In the genomic region with DNA sequence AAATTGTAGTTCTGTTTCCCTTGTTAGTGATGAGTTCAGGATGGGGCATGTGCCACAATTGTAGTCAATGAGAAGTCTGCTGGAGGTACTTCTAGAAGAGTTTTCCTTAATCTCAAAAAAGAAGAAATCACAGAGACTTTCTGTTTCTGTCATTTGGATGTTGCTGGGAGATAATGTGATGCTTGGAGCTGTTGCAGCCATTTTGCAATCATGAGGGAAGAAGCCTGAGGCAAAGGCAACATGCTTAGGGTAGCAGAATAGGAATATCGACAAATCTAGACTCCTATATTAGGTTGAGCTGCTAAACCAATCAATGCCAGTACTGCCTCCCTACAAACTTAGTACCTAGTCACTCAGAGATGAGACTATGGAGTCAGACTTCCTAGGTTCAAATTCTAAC, we compare ENCODE assay signal across 2 cellular contexts.
TF ChIP-seq lines count a peak whose summit lies in the region.

No MANE protein-coding gene starts in this region.

TF ChIP-seq in HEK293, 187 proteins besides CTCF, POLR2A, EP300 and RAD21:
- TF ChIP-seq SETDB1 (IDR thresholded peaks at IDR 0.05; ENCODE audit: insufficient read length, low read length) (peak; percentile 61), ZNF391 (tag by site-specific recombination; IDR thresholded peaks at IDR 0.05; ENCODE audit: borderline replicate concordance, low read depth) (no peak), ZNF324 (tag by site-specific recombination; IDR thresholded peaks at IDR 0.05) (no peak), ZBTB11 (tag by site-specific recombination; conservative IDR thresholded peaks at IDR 0.05; ENCODE audit: low read depth) (no peak), ZNF174 (tag by site-specific recombination; IDR thresholded peaks at IDR 0.05) (no peak), INSM2 (tag by site-specific recombination; IDR thresholded peaks at IDR 0.05) (no peak), ZNF580 (tag by site-specific recombination; IDR thresholded peaks at IDR 0.05) (no peak)
- TF ChIP-seq, protein P1, sequence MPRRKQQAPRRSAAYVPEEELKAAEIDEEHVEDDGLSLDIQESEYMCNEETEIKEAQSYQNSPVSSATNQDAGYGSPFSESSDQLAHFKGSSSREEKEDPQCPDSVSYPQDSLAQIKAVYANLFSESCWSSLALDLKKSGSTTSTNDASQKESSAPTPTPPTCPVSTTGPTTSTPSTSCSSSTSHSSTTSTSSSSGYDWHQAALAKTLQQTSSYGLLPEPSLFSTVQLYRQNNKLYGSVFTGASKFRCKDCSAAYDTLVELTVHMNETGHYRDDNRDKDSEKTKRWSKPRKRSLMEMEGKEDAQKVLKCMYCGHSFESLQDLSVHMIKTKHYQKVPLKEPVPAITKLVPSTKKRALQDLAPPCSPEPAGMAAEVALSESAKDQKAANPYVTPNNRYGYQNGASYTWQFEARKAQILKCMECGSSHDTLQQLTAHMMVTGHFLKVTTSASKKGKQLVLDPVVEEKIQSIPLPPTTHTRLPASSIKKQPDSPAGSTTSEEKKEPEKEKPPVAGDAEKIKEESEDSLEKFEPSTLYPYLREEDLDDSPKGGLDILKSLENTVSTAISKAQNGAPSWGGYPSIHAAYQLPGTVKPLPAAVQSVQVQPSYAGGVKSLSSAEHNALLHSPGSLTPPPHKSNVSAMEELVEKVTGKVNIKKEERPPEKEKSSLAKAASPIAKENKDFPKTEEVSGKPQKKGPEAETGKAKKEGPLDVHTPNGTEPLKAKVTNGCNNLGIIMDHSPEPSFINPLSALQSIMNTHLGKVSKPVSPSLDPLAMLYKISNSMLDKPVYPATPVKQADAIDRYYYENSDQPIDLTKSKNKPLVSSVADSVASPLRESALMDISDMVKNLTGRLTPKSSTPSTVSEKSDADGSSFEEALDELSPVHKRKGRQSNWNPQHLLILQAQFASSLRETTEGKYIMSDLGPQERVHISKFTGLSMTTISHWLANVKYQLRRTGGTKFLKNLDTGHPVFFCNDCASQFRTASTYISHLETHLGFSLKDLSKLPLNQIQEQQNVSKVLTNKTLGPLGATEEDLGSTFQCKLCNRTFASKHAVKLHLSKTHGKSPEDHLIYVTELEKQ (tag by site-specific recombination; IDR thresholded peaks at IDR 0.05; ENCODE audit: borderline replicate concordance): no peak

TF ChIP-seq in H1, 55 proteins besides CTCF, POLR2A, EP300 and RAD21:
- no peak for TF ChIP-seq SAP30 (IDR thresholded peaks at IDR 0.05; ENCODE audit: insufficient read depth, insufficient replicate concordance, low read length)
- TF ChIP-seq KDM1A (IDR thresholded peaks at IDR 0.05; ENCODE audit: borderline replicate concordance, low read length): 0 out of 2 replicates have a peak, but pooled peaks have one; percentile 56
- no peak for TF ChIP-seq CBX5 (IDR thresholded peaks at IDR 0.05; ENCODE audit: low read depth, low read length)
- TF ChIP-seq TEAD4 (IDR thresholded peaks at IDR 0.05; ENCODE audit: low read depth, low read length): no peak
- TF ChIP-seq E2F6 (IDR thresholded peaks at IDR 0.05): no peak
- TF ChIP-seq TAF7 (optimal IDR thresholded peaks at IDR 0.05; ENCODE audit: borderline replicate concordance, low read depth, low read length): no peak
- TF ChIP-seq, protein P2, sequence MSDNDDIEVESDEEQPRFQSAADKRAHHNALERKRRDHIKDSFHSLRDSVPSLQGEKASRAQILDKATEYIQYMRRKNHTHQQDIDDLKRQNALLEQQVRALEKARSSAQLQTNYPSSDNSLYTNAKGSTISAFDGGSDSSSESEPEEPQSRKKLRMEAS (IDR thresholded peaks at IDR 0.05): no peak
- TF ChIP-seq GABPA (IDR thresholded peaks at IDR 0.05; ENCODE audit: borderline replicate concordance, insufficient read depth, low read length): no peak
